ENCODE assay signal across 1 cellular context in the genomic region with DNA sequence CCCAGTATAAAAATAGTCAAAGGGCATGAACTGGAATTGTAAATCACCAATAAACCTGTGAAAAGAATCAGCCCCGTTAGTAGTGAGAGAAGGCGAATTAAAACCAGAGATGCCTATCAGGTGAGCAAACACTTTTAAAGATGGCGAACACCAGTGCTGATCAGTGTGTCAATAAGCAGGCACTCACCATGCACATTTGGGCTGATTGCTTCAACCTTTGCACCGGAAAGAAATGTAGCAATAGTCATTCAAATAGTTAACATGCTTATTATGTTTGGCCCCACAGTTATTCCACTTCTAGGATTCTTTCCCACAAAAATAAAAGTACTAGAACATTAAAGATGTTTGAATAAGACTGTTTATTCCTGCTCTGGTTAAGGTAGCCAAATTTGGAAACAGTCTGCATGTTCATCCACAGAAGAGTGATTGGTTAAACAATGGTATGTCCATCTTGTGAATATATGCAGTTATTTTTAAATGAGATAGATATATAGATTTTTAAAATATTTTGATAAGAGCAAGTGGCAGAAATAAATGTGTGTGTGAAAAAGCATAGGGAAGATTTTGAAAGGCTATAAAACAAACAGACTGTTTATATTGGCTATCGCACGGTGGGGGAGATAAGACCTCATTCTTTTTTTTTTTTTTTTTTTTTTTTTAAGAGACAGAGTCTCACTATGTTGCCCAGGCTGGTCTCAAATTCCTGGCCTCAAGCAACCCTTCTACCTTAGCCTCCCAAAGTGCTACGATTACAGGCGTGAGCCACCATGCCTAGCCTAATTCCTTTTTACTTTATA.
TF ChIP-seq lines count a peak whose summit lies in the region.

No MANE protein-coding gene starts in this region.

TF ChIP-seq in HepG2, 621 proteins besides CTCF, POLR2A, EP300 and RAD21 (continued from another document and continues in another):
- TF ChIP-seq, protein P1, sequence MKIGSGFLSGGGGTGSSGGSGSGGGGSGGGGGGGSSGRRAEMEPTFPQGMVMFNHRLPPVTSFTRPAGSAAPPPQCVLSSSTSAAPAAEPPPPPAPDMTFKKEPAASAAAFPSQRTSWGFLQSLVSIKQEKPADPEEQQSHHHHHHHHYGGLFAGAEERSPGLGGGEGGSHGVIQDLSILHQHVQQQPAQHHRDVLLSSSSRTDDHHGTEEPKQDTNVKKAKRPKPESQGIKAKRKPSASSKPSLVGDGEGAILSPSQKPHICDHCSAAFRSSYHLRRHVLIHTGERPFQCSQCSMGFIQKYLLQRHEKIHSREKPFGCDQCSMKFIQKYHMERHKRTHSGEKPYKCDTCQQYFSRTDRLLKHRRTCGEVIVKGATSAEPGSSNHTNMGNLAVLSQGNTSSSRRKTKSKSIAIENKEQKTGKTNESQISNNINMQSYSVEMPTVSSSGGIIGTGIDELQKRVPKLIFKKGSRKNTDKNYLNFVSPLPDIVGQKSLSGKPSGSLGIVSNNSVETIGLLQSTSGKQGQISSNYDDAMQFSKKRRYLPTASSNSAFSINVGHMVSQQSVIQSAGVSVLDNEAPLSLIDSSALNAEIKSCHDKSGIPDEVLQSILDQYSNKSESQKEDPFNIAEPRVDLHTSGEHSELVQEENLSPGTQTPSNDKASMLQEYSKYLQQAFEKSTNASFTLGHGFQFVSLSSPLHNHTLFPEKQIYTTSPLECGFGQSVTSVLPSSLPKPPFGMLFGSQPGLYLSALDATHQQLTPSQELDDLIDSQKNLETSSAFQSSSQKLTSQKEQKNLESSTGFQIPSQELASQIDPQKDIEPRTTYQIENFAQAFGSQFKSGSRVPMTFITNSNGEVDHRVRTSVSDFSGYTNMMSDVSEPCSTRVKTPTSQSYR (CRISPR knock-in tag; IDR thresholded peaks at IDR 0.05; ENCODE audit: borderline replicate concordance): peak; percentile 42
- TF ChIP-seq KMT2A (CRISPR knock-in tag; IDR thresholded peaks at IDR 0.05) (no peak), MTF1 (CRISPR knock-in tag; IDR thresholded peaks at IDR 0.05) (no peak), ZFAT (CRISPR knock-in tag; conservative IDR thresholded peaks at IDR 0.05) (no peak), ARNT (IDR thresholded peaks at IDR 0.05) (no peak), TAF15 (IDR thresholded peaks at IDR 0.05; ENCODE audit: low read depth, low read length, poor library complexity, severe bottlenecking) (no peak), POLR2AphosphoS5 (IDR thresholded peaks at IDR 0.05; ENCODE audit: low read depth, low read length) (no peak), ZNF737 (CRISPR knock-in tag; IDR thresholded peaks at IDR 0.05; ENCODE audit: borderline replicate concordance) (no peak), MAZ (IDR thresholded peaks at IDR 0.05; ENCODE audit: borderline replicate concordance, low read depth, low read length) (no peak), MAZ (CRISPR knock-in tag; IDR thresholded peaks at IDR 0.05; ENCODE audit: low read depth) (no peak), SSRP1 (CRISPR knock-in tag; IDR thresholded peaks at IDR 0.05) (no peak), ZNF75D (CRISPR knock-in tag; IDR thresholded peaks at IDR 0.05; ENCODE audit: borderline replicate concordance) (no peak), TBX3 (IDR thresholded peaks at IDR 0.05; ENCODE audit: borderline replicate concordance) (peak; percentile 67; the same call in 1 of the 2 replicates), ZNF672 (CRISPR knock-in tag; IDR thresholded peaks at IDR 0.05) (no peak), SAP130 (CRISPR knock-in tag; IDR thresholded peaks at IDR 0.05; ENCODE audit: low read depth) (peak; percentile 64), FOXK1 (CRISPR knock-in tag; IDR thresholded peaks at IDR 0.05; ENCODE audit: borderline replicate concordance, low read depth) (peak; percentile 48; the same call in 1 of the 2 replicates), NFE2L1 (CRISPR knock-in tag; IDR thresholded peaks at IDR 0.05; ENCODE audit: borderline replicate concordance) (no peak), PLRG1 (conservative IDR thresholded peaks at IDR 0.05) (no peak), ZNF20 (CRISPR knock-in tag; IDR thresholded peaks at IDR 0.05) (no peak), ZNF644 (CRISPR knock-in tag; IDR thresholded peaks at IDR 0.05; ENCODE audit: low read depth) (peak; percentile 97), KIAA2018 (CRISPR knock-in tag; IDR thresholded peaks at IDR 0.05; ENCODE audit: borderline replicate concordance) (no peak), KLF11 (CRISPR knock-in tag; IDR thresholded peaks at IDR 0.05) (no peak), RXRB (CRISPR knock-in tag; IDR thresholded peaks at IDR 0.05; ENCODE audit: borderline replicate concordance) (peak; percentile 66), ZBTB8A (CRISPR knock-in tag; IDR thresholded peaks at IDR 0.05; ENCODE audit: borderline replicate concordance, low read depth) (no peak), PCBP1 (IDR thresholded peaks at IDR 0.05; ENCODE audit: borderline replicate concordance, low read depth, low read length) (no peak)
- TF ChIP-seq, protein P2, sequence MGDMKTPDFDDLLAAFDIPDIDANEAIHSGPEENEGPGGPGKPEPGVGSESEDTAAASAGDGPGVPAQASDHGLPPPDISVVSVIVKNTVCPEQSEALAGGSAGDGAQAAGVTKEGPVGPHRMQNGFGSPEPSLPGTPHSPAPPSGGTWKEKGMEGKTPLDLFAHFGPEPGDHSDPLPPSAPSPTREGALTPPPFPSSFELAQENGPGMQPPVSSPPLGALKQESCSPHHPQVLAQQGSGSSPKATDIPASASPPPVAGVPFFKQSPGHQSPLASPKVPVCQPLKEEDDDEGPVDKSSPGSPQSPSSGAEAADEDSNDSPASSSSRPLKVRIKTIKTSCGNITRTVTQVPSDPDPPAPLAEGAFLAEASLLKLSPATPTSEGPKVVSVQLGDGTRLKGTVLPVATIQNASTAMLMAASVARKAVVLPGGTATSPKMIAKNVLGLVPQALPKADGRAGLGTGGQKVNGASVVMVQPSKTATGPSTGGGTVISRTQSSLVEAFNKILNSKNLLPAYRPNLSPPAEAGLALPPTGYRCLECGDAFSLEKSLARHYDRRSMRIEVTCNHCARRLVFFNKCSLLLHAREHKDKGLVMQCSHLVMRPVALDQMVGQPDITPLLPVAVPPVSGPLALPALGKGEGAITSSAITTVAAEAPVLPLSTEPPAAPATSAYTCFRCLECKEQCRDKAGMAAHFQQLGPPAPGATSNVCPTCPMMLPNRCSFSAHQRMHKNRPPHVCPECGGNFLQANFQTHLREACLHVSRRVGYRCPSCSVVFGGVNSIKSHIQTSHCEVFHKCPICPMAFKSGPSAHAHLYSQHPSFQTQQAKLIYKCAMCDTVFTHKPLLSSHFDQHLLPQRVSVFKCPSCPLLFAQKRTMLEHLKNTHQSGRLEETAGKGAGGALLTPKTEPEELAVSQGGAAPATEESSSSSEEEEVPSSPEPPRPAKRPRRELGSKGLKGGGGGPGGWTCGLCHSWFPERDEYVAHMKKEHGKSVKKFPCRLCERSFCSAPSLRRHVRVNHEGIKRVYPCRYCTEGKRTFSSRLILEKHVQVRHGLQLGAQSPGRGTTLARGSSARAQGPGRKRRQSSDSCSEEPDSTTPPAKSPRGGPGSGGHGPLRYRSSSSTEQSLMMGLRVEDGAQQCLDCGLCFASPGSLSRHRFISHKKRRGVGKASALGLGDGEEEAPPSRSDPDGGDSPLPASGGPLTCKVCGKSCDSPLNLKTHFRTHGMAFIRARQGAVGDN (CRISPR knock-in tag; IDR thresholded peaks at IDR 0.05): no peak
- TF ChIP-seq, protein P3, sequence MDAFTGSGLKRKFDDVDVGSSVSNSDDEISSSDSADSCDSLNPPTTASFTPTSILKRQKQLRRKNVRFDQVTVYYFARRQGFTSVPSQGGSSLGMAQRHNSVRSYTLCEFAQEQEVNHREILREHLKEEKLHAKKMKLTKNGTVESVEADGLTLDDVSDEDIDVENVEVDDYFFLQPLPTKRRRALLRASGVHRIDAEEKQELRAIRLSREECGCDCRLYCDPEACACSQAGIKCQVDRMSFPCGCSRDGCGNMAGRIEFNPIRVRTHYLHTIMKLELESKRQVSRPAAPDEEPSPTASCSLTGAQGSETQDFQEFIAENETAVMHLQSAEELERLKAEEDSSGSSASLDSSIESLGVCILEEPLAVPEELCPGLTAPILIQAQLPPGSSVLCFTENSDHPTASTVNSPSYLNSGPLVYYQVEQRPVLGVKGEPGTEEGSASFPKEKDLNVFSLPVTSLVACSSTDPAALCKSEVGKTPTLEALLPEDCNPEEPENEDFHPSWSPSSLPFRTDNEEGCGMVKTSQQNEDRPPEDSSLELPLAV (CRISPR knock-in tag; conservative IDR thresholded peaks at IDR 0.05; ENCODE audit: low read depth): no peak
- TF ChIP-seq, protein P4, sequence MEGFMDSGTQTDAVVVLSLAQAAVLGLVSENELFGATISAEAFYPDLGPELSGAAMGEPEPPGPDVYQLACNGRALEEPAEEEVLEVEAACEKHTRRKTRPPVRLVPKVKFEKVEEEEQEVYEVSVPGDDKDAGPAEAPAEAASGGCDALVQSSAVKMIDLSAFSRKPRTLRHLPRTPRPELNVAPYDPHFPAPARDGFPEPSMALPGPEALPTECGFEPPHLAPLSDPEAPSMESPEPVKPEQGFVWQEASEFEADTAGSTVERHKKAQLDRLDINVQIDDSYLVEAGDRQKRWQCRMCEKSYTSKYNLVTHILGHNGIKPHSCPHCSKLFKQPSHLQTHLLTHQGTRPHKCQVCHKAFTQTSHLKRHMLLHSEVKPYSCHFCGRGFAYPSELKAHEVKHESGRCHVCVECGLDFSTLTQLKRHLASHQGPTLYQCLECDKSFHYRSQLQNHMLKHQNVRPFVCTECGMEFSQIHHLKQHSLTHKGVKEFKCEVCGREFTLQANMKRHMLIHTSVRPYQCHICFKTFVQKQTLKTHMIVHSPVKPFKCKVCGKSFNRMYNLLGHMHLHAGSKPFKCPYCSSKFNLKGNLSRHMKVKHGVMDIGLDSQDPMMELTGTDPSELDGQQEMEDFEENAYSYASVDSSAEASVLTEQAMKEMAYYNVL (CRISPR knock-in tag; IDR thresholded peaks at IDR 0.05; ENCODE audit: borderline replicate concordance): no peak
- TF ChIP-seq, protein P5, sequence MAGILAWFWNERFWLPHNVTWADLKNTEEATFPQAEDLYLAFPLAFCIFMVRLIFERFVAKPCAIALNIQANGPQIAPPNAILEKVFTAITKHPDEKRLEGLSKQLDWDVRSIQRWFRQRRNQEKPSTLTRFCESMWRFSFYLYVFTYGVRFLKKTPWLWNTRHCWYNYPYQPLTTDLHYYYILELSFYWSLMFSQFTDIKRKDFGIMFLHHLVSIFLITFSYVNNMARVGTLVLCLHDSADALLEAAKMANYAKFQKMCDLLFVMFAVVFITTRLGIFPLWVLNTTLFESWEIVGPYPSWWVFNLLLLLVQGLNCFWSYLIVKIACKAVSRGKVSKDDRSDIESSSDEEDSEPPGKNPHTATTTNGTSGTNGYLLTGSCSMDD (CRISPR knock-in tag; IDR thresholded peaks at IDR 0.05): no peak
- TF ChIP-seq, protein P6, sequence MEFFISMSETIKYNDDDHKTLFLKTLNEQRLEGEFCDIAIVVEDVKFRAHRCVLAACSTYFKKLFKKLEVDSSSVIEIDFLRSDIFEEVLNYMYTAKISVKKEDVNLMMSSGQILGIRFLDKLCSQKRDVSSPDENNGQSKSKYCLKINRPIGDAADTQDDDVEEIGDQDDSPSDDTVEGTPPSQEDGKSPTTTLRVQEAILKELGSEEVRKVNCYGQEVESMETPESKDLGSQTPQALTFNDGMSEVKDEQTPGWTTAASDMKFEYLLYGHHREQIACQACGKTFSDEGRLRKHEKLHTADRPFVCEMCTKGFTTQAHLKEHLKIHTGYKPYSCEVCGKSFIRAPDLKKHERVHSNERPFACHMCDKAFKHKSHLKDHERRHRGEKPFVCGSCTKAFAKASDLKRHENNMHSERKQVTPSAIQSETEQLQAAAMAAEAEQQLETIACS (CRISPR knock-in tag; IDR thresholded peaks at IDR 0.05): no peak
